ENCODE assay signal across 8 cellular contexts in genomic region chr11:43580735-43581369, GRCh38.
DNase-seq lines count a peak whose midpoint lies in the region; ATAC-seq and TF ChIP-seq lines count a peak whose summit lies in the region.

No MANE protein-coding gene starts in this region.

- no CpG with 5 or more reads among the region's 39 CpGs for WGBS in iPS DF 6.9 (ENCODE audit: insufficient coverage, insufficient read length)
- 6% methylated on average over 25 of the region's 39 CpGs for WGBS in suprapubic skin
- WGBS in lower leg skin, 2 donors = 2% methylated on average over 35 to 36 of the region's 39 CpGs

- peaks cover 33% of the 10 kb centered on the region for H3K4me1 Mint-ChIP-seq in activated T-cell treated with anti-CD3 and anti-CD28 coated beads, Interleukin-2, amount 50 U/mL, for 4 hours (ENCODE audit: low read depth)
- peaks cover 24% of the 10 kb centered on the region for H3K4me1 Mint-ChIP-seq in activated CD4-positive, alpha-beta memory T cell treated with anti-CD3 and anti-CD28 coated beads, Interleukin-2, amount 10 ng/mL, durations not matched to agents 7 days and 5 days

- no peak for TF ChIP-seq CTCF in suprapubic skin (IDR thresholded peaks at IDR 0.05)
- TF ChIP-seq CTCF in lower leg skin (IDR thresholded peaks at IDR 0.05) = no peak

- no peak for ATAC-seq in activated T-cell treated with anti-CD3 and anti-CD28 coated beads, Interleukin-2, amount 50 U/mL, for 4 hours

- intact Hi-C loops in lower leg skin (cut with DNase I; ENCODE audit: low total_unique reads) = no loop called here

- POLR2A ChIA-PET in activated CD4-positive, alpha-beta memory T cell treated with anti-CD3 and anti-CD28 coated beads, Interleukin-2, amount 10 ng/mL, durations not matched to agents 7 days and 5 days (lab: Charles Lee) = no interaction called here

- H3K9me3 Mint-ChIP-seq in activated T-cell treated with anti-CD3 and anti-CD28 coated beads, Interleukin-2, amount 50 U/mL, for 4 hours = no peaks in the 10 kb centered on the region
- no peaks in the 10 kb centered on the region for H3K9me3 Mint-ChIP-seq in activated CD4-positive, alpha-beta memory T cell treated with anti-CD3 and anti-CD28 coated beads, Interleukin-2, amount 10 ng/mL, durations not matched to agents 7 days and 5 days

- H3K27me3 ChIP-seq in iPS DF 6.9 (ENCODE audit: control insufficient read depth, insufficient read depth, low read length) = peaks cover 67% of the 10 kb centered on the region
- peaks cover 94% of the 10 kb centered on the region for H3K27me3 ChIP-seq in suprapubic skin

- CTCF ChIA-PET in activated CD4-positive, alpha-beta memory T cell treated with anti-CD3 and anti-CD28 coated beads, Interleukin-2, amount 10 ng/mL, durations not matched to agents 7 days and 5 days (lab: Charles Lee) = interaction anchor here (1.0 kb wide), 1 partner anchor 8 kb away, joined by 3 read pairs; no protein-coding TSS in a partner anchor

- no peak overlapping the region for H3K27ac ChIP-seq in iPS DF 6.9 (ENCODE audit: low read length)
- no peak overlapping the region for H3K27ac ChIP-seq in suprapubic skin

- no peak for TF ChIP-seq POLR2A in suprapubic skin (IDR thresholded peaks at IDR 0.05)
- no peak for TF ChIP-seq POLR2A in lower leg skin (IDR thresholded peaks at IDR 0.05)

- H3K4me3 Mint-ChIP-seq in activated T-cell treated with anti-CD3 and anti-CD28 coated beads, Interleukin-2, amount 50 U/mL, for 4 hours = peak overlapping the region; percentile 72
- H3K4me3 Mint-ChIP-seq in activated CD4-positive, alpha-beta memory T cell treated with anti-CD3 and anti-CD28 coated beads, Interleukin-2, amount 10 ng/mL, durations not matched to agents 7 days and 5 days = peak overlapping the region; percentile 39

- H3K27ac Mint-ChIP-seq in activated CD4-positive, alpha-beta memory T cell treated with anti-CD3 and anti-CD28 coated beads, Interleukin-2, amount 10 ng/mL, durations not matched to agents 7 days and 5 days = no peak overlapping the region

- peaks cover 89% of the 10 kb centered on the region for H3K27me3 Mint-ChIP-seq in activated T-cell treated with anti-CD3 and anti-CD28 coated beads, Interleukin-2, amount 50 U/mL, for 4 hours (ENCODE audit: low read depth)
- H3K27me3 Mint-ChIP-seq in activated CD4-positive, alpha-beta memory T cell treated with anti-CD3 and anti-CD28 coated beads, Interleukin-2, amount 10 ng/mL, durations not matched to agents 7 days and 5 days = peaks cover 85% of the 10 kb centered on the region

- H3K4me3 ChIP-seq in iPS DF 6.9 (ENCODE audit: low read length) = peak overlapping the region; percentile 63; the same call in 1 of the 2 replicates
- H3K4me3 ChIP-seq in suprapubic skin = peak overlapping the region; percentile 29
- no peak overlapping the region for H3K4me3 ChIP-seq in lower leg skin (ENCODE audit: low read depth, poor library complexity, severe bottlenecking)

- no peaks in the 10 kb centered on the region for H3K36me3 Mint-ChIP-seq in activated T-cell treated with anti-CD3 and anti-CD28 coated beads, Interleukin-2, amount 50 U/mL, for 4 hours (ENCODE audit: insufficient read depth)
- H3K36me3 Mint-ChIP-seq in activated CD4-positive, alpha-beta memory T cell treated with anti-CD3 and anti-CD28 coated beads, Interleukin-2, amount 10 ng/mL, durations not matched to agents 7 days and 5 days (ENCODE audit: low read depth) = peaks cover 6% of the 10 kb centered on the region

- no peaks in the 10 kb centered on the region for H3K36me3 ChIP-seq in iPS DF 6.9 (ENCODE audit: control insufficient read depth, insufficient read depth, low read length)
- H3K36me3 ChIP-seq in suprapubic skin = no peaks in the 10 kb centered on the region

- TF ChIP-seq EP300 in suprapubic skin (IDR thresholded peaks at IDR 0.05) = no peak

- H3K9me3 ChIP-seq in iPS DF 6.9 (ENCODE audit: control insufficient read depth, insufficient read depth, low read length) = no peaks in the 10 kb centered on the region
- no peaks in the 10 kb centered on the region for H3K9me3 ChIP-seq in suprapubic skin

- peaks cover 3% of the 10 kb centered on the region for H3K4me1 ChIP-seq in iPS DF 6.9 (ENCODE audit: control insufficient read depth, insufficient read depth, low read length)
- peaks cover 47% of the 10 kb centered on the region for H3K4me1 ChIP-seq in suprapubic skin

- no peak for DNase-seq in activated T-cell treated with anti-CD3 and anti-CD28 coated beads, Interleukin-2, amount 50 U/mL, for 4 hours
- no peak for DNase-seq in activated T-cell treated with anti-CD3 and anti-CD28 coated beads, Interleukin-2, amount 50 U/mL, for 1 hour
- no peak for DNase-seq in activated CD4-positive, alpha-beta memory T cell treated with anti-CD3 and anti-CD28 coated beads, Interleukin-2, amount 10 ng/mL, durations not matched to agents 7 days and 5 days
- DNase-seq in iPS DF 6.9 (ENCODE audit: low read depth, low spot score) (no peak), suprapubic skin (ENCODE audit: low spot score in 2 of 2) (no peak), NOMO-1 (lab: John Stamatoyannopoulos, UW; ENCODE audit: unreplicated experiment in 2 of 2) (no peak), SHP77 (lab: John Stamatoyannopoulos, UW) (no peak), lower leg skin (ENCODE audit: low spot score in 2 of 2) (no peak)
